Comparison of ENCODE assay signal across 8 cellular contexts in genomic region chr6:46274502-46274901, GRCh38.
"Had no signal": no experiment of that assay in that cellular context is flagged by ENCODE, and none has a peak within 500 bp of the region (broad histone marks: within the 10 kb centered on the region; RNA-seq: fewer than 3 reads in every experiment).

No MANE protein-coding gene starts in this region.

- H3K9me3 ChIP-seq: HAP-1 had no signal

- FAIRE-seq: H1, H54, HepG2 had no signal

- H3K4me1 ChIP-seq: HAP-1 had no signal

- H3K36me3 ChIP-seq: HAP-1 had no signal

- ATAC-seq: GM23338, HCT116, HepG2 had no signal

- DNase-seq: HFFc6 had no signal

- H3K27ac ChIP-seq: HL-60 had no signal

- H3K4me3 ChIP-seq: GM23338, HAP-1 had no signal
